Comparison of ENCODE assay signal across 15 cellular contexts in genomic region chr3:44969170-44969569, GRCh38. TPM values are rescaled to one million over a fixed set of nuclear protein-coding genes. Genes with fewer than 3 reads are reported as not detected.
DNase-seq lines count a peak whose midpoint lies in the region; ATAC-seq, FAIRE-seq and TF ChIP-seq lines count a peak whose summit lies in the region.
"Had no signal": no experiment of that assay in that cellular context is flagged by ENCODE, and none has a peak within 500 bp of the region (broad histone marks: within the 10 kb centered on the region; RNA-seq: fewer than 3 reads in every experiment).

No MANE protein-coding gene starts in this region.

- peak; percentile 94 for DNase-seq in SIG-M5 treated with dmso at 0.1 percent for 504 hours (lab: John Stamatoyannopoulos, UW; ENCODE audit: unreplicated experiment)
- no peak for DNase-seq in keratinocyte (ENCODE audit: low read depth, low spot score)
- no peak for DNase-seq in NCI-H510A treated with DMSO at 0.1 percent for 48 hours (lab: John Stamatoyannopoulos, UW)
- DNase-seq in retina: no peak
- DNase-seq in GM20000 (ENCODE audit: low spot score): no peak
- DNase-seq: dermis blood vessel endothelial cell; foreskin fibroblast; NCI-H187; posterior cingulate gyrus; stimulated activated CD4-positive, alpha-beta T cell treated with anti-CD3 and anti-CD28 coated beads, Interleukin-2, amount 100 ng/mL, for 48 hours had no signal

- H3K79me2 ChIP-seq in keratinocyte (ENCODE audit: control insufficient read depth, insufficient read depth, low read length): peaks cover 69% of the 10 kb centered on the region

- FAIRE-seq in keratinocyte (lab: Jason Lieb, UNC): no peak
- FAIRE-seq: D721Med had no signal

- H3K4me1 ChIP-seq in BLaER1 treated with 17β-estradiol and CSF1 and Interleukin-3, amounts not matched to agents 10 nM and 100 nM: peaks cover 41 to 78% (median 63%) of the 10 kb centered on the region in 10 experiments
- peaks cover 77% of the 10 kb centered on the region for H3K4me1 ChIP-seq in keratinocyte (ENCODE audit: control insufficient read depth, extremely low read depth, insufficient read depth, low read length)

- TF ChIP-seq CTCF in keratinocyte (optimal IDR thresholded peaks at IDR 0.05 in 1 of 3, IDR thresholded peaks at IDR 0.05 in 1 of 3, conservative IDR thresholded peaks at IDR 0.05 in 1 of 3; ENCODE audit: extremely low read depth in 1 of 3, insufficient read depth in 2 of 3, low read length in 3 of 3) (peak in 1 of 3 experiments; percentile 21), GM20000 (IDR thresholded peaks at IDR 0.05; ENCODE audit: extremely low read depth, missing control alignments) (no peak)

- H2AFZ ChIP-seq in keratinocyte (ENCODE audit: control insufficient read depth, low read length): no peak overlapping the region

- peak overlapping the region in 7 of 11 experiments; percentile 18 to 57 (median 54); a peak in 11 of 22 replicates for H3K9ac ChIP-seq in BLaER1 treated with 17β-estradiol and CSF1 and Interleukin-3, amounts not matched to agents 10 nM and 100 nM
- no peak overlapping the region for H3K9ac ChIP-seq in keratinocyte (ENCODE audit: control insufficient read depth, extremely low read depth, insufficient read depth, low read length)

- peaks cover 0 to 59% (median 17%) of the 10 kb centered on the region in 11 experiments; a peak in 12 of 22 replicates for H3K36me3 ChIP-seq in BLaER1 treated with 17β-estradiol and CSF1 and Interleukin-3, amounts not matched to agents 10 nM and 100 nM
- H3K36me3 ChIP-seq in keratinocyte (ENCODE audit: control insufficient read depth in 2 of 2, extremely low read depth in 1 of 2, insufficient read depth in 2 of 2, low read length in 2 of 2): peaks cover 0 to 5% of the 10 kb centered on the region in 2 experiments

- H3K4me2 ChIP-seq in BLaER1 treated with 17β-estradiol and CSF1 and Interleukin-3, amounts not matched to agents 10 nM and 100 nM: peak overlapping the region; percentile 53 to 85 (median 69)
- peak overlapping the region; percentile 47 for H3K4me2 ChIP-seq in keratinocyte (ENCODE audit: control insufficient read depth, extremely low read depth, insufficient read depth, low read depth, low read length)

- no peaks in the 10 kb centered on the region for H3K9me1 ChIP-seq in keratinocyte (ENCODE audit: control insufficient read depth, extremely low read depth, insufficient read depth, low read length)

- no peak overlapping the region for H3K4me3 ChIP-seq in BLaER1 treated with 17β-estradiol and CSF1 and Interleukin-3, amounts not matched to agents 10 nM and 100 nM
- H3K4me3 ChIP-seq in keratinocyte (ENCODE audit: control insufficient read depth in 2 of 3, extremely low read depth in 1 of 3, insufficient read depth in 2 of 3, low read depth in 1 of 3, low read length in 3 of 3): no peak overlapping the region

- peak overlapping the region in 9 of 11 experiments; percentile 35 to 88 (median 77); a peak in 18 of 22 replicates for H3K27ac ChIP-seq in BLaER1 treated with 17β-estradiol and CSF1 and Interleukin-3, amounts not matched to agents 10 nM and 100 nM
- H3K27ac ChIP-seq in keratinocyte (ENCODE audit: control insufficient read depth, insufficient read depth, low read length): peak overlapping the region; percentile 91

- peaks cover 0 to 9% (median 0%) of the 10 kb centered on the region in 11 experiments; a peak in 2 of 22 replicates for H3K9me3 ChIP-seq in BLaER1 treated with 17β-estradiol and CSF1 and Interleukin-3, amounts not matched to agents 10 nM and 100 nM (replicated peaks in 1 of 11)
- H3K9me3 ChIP-seq in keratinocyte (ENCODE audit: control insufficient read depth, low read depth, low read length): no peaks in the 10 kb centered on the region

- dilution Hi-C loops in keratinocyte (cut with MboI; ENCODE audit: extremely low pct_ligation_motif_present, low sequenced_read_pairs): no loop called here

- peaks cover 0 to 71% (median 3%) of the 10 kb centered on the region in 11 experiments; a peak in 14 of 22 replicates for H4K20me1 ChIP-seq in BLaER1 treated with 17β-estradiol and CSF1 and Interleukin-3, amounts not matched to agents 10 nM and 100 nM
- H4K20me1 ChIP-seq in keratinocyte (ENCODE audit: control insufficient read depth, extremely low read depth, insufficient read depth, low read length): no peaks in the 10 kb centered on the region

- ATAC-seq in GM19395 (IDR thresholded peaks at IDR 0.05; ENCODE audit: unreplicated experiment) (peak; percentile 52), GM19397 (IDR thresholded peaks at IDR 0.05; ENCODE audit: unreplicated experiment) (no peak)
- ATAC-seq: left lobe of liver had no signal

- H3K27me3 ChIP-seq in BLaER1 treated with 17β-estradiol and CSF1 and Interleukin-3, amounts not matched to agents 10 nM and 100 nM: no peaks in the 10 kb centered on the region
- H3K27me3 ChIP-seq in keratinocyte (ENCODE audit: control insufficient read depth, extremely low read depth, insufficient read depth, low read length): no peaks in the 10 kb centered on the region

RNA-seq across cellular contexts. Expression of gene ZDHHC3, which starts 6.8 kb away (rescaled TPM):
- polyA plus RNA-seq in keratinocyte: 151 to 203 TPM (median 162 TPM) in 3 replicates
- 50.8 TPM for polyA plus RNA-seq in keratinocyte (2011; ENCODE audit: low read depth)
- polyA plus RNA-seq in keratinocyte (2011; cell fraction: cytosol; rRNA removed): 193 and 216 TPM in 2 replicates
- polyA plus RNA-seq in keratinocyte (2011; cell fraction: nucleus; rRNA removed): 123 and 154 TPM in 2 replicates
- 68.9 and 89.7 TPM in 2 replicates for polyA plus RNA-seq in keratinocyte (2012; ENCODE audit: low replicate concordance)
- 381 to 451 TPM (median 383 TPM) in 3 replicates for polyA minus RNA-seq in keratinocyte
- 123 TPM for polyA minus RNA-seq in keratinocyte (2011; cell fraction: cytosol; rRNA and poly(A)+ RNA removed)
- polyA minus RNA-seq in keratinocyte (2011; cell fraction: nucleus; rRNA and poly(A)+ RNA removed): 61.2 and 113 TPM in 2 replicates

RNA-seq across cellular contexts. Expression of gene EXOSC7, which starts 6.9 kb away (rescaled TPM):
- polyA plus RNA-seq in keratinocyte: 75.9 to 94.4 TPM (median 89.3 TPM) in 3 replicates
- polyA plus RNA-seq in keratinocyte (2011; ENCODE audit: low read depth): 52.6 TPM
- 58.5 and 64.7 TPM in 2 replicates for polyA plus RNA-seq in keratinocyte (2011; cell fraction: cytosol; rRNA removed)
- polyA plus RNA-seq in keratinocyte (2011; cell fraction: nucleus; rRNA removed): 63.5 and 83.2 TPM in 2 replicates
- polyA plus RNA-seq in keratinocyte (2012; ENCODE audit: low replicate concordance): 77.0 and 80.2 TPM in 2 replicates
- polyA minus RNA-seq in keratinocyte: 17.1 to 49.2 TPM (median 30.2 TPM) in 3 replicates
- polyA minus RNA-seq in keratinocyte (2011; cell fraction: cytosol; rRNA and poly(A)+ RNA removed): 21.9 TPM
- 19.9 and 28.8 TPM in 2 replicates for polyA minus RNA-seq in keratinocyte (2011; cell fraction: nucleus; rRNA and poly(A)+ RNA removed)

RNA-seq across cellular contexts. Expression of gene CLEC3B, which starts 56.9 kb away (rescaled TPM):
- polyA plus RNA-seq in keratinocyte: 0.08 TPM in 1 of 3 replicates, not detected in the others
- not detected for polyA plus RNA-seq in keratinocyte (2011; ENCODE audit: low read depth)
- not detected in 2 replicates for polyA plus RNA-seq in keratinocyte (2011; cell fraction: cytosol; rRNA removed)
- polyA plus RNA-seq in keratinocyte (2011; cell fraction: nucleus; rRNA removed): 0.16 TPM in 1 of 2 replicates, not detected in the other
- polyA plus RNA-seq in keratinocyte (2012; ENCODE audit: low replicate concordance): not detected in 2 replicates
- 0.20 TPM in 1 of 3 replicates, not detected in the others for polyA minus RNA-seq in keratinocyte
- polyA minus RNA-seq in keratinocyte (2011; cell fraction: cytosol; rRNA and poly(A)+ RNA removed): not detected
- polyA minus RNA-seq in keratinocyte (2011; cell fraction: nucleus; rRNA and poly(A)+ RNA removed): 0.63 TPM in 1 of 2 replicates, not detected in the other
